22 cellular contexts compared by ENCODE assay signal in genomic region chrX:97057349-97057909, GRCh38.
DNase-seq lines count a peak whose midpoint lies in the region; ATAC-seq, FAIRE-seq and TF ChIP-seq lines count a peak whose summit lies in the region.
"Had no signal": no experiment of that assay in that cellular context is flagged by ENCODE, and none has a peak within 500 bp of the region (broad histone marks: within the 10 kb centered on the region; RNA-seq: fewer than 3 reads in every experiment).

No MANE protein-coding gene starts in this region.

- no peak overlapping the region for H3K27ac Mint-ChIP-seq in astrocyte (ENCODE audit: unreplicated experiment)
- H3K27ac Mint-ChIP-seq in stimulated activated naive CD8-positive, alpha-beta T cell treated with anti-CD3 and anti-CD28 coated beads, Interleukin-15, amount 100 ng/mL, for 72 hours = no peak overlapping the region
- H3K27ac Mint-ChIP-seq: activated naive CD8-positive, alpha-beta T cell; CD8-positive, alpha-beta T cell; immature natural killer cell had no signal

- H2AFZ ChIP-seq in astrocyte (ENCODE audit: low read depth, low read length) = no peak overlapping the region

- no peaks in the 10 kb centered on the region for H3K36me3 Mint-ChIP-seq in astrocyte (ENCODE audit: low read depth, unreplicated experiment)
- H3K36me3 Mint-ChIP-seq: activated naive CD8-positive, alpha-beta T cell; CD8-positive, alpha-beta T cell; immature natural killer cell had no signal

- H3K9me3 ChIP-seq in astrocyte (ENCODE audit: insufficient read depth, low read depth, low read length) = no peaks in the 10 kb centered on the region
- H3K9me3 ChIP-seq in vagina = no peaks in the 10 kb centered on the region
- H3K9me3 ChIP-seq: psoas muscle had no signal

- FAIRE-seq in astrocyte (lab: Jason Lieb, UNC) = peak; percentile 43

- peaks cover 2% of the 10 kb centered on the region for H3K9me3 Mint-ChIP-seq in astrocyte (ENCODE audit: unreplicated experiment)
- H3K9me3 Mint-ChIP-seq in stimulated activated naive CD8-positive, alpha-beta T cell treated with anti-CD3 and anti-CD28 coated beads, Interleukin-15, amount 100 ng/mL, for 72 hours = no peaks in the 10 kb centered on the region
- H3K9me3 Mint-ChIP-seq: activated T-cell treated with anti-CD3 and anti-CD28 coated beads, Interleukin-2, amount 50 U/mL, for 4 hours; CD8-positive, alpha-beta T cell; nephron had no signal

- H3K36me3 ChIP-seq in astrocyte (ENCODE audit: insufficient read depth, low read length) (no peaks in the 10 kb centered on the region), vagina (no peaks in the 10 kb centered on the region)
- H3K36me3 ChIP-seq: brain microvascular endothelial cell had no signal

- no peaks in the 10 kb centered on the region for H3K27me3 ChIP-seq in astrocyte (ENCODE audit: insufficient read depth, low read length)
- H3K27me3 ChIP-seq in vagina = no peaks in the 10 kb centered on the region
- H3K27me3 ChIP-seq: brain microvascular endothelial cell had no signal

- no peaks in the 10 kb centered on the region for H3K4me1 Mint-ChIP-seq in astrocyte (ENCODE audit: low read depth, unreplicated experiment)
- no peaks in the 10 kb centered on the region for H3K4me1 Mint-ChIP-seq in stimulated activated naive CD8-positive, alpha-beta T cell treated with anti-CD3 and anti-CD28 coated beads, Interleukin-15, amount 100 ng/mL, for 72 hours
- H3K4me1 Mint-ChIP-seq: immature natural killer cell, nephron had no signal

- H3K79me2 ChIP-seq in astrocyte (ENCODE audit: insufficient read depth, low read length) = no peaks in the 10 kb centered on the region

- ATAC-seq in GM21528 (IDR thresholded peaks at IDR 0.05; ENCODE audit: low FRiP score, unreplicated experiment) = no peak
- no peak for ATAC-seq in stimulated activated naive CD8-positive, alpha-beta T cell treated with anti-CD3 and anti-CD28 coated beads, Interleukin-15, amount 100 ng/mL, for 72 hours
- ATAC-seq: activated T-cell treated with anti-CD3 and anti-CD28 coated beads, Interleukin-2, amount 50 U/mL, for 4 hours; CD8-positive, alpha-beta T cell; esophagus mucosa had no signal

- DNase-seq in Caki2 (ENCODE audit: low read depth) = peak; percentile 41
- peak; percentile 5 for DNase-seq in NCI-H128 (lab: John Stamatoyannopoulos, UW; ENCODE audit: unreplicated experiment)
- DNase-seq in NCI-H2196 (lab: John Stamatoyannopoulos, UW; ENCODE audit: unreplicated experiment) = peak; percentile 33
- DNase-seq in astrocyte (ENCODE audit: low read depth) = no peak
- DNase-seq in stimulated activated naive CD8-positive, alpha-beta T cell treated with anti-CD3 and anti-CD28 coated beads, Interleukin-15, amount 100 ng/mL, for 72 hours = no peak
- DNase-seq in vagina (ENCODE audit: extremely low spot score in 2 of 2) = no peak
- DNase-seq in RPMI8226 = no peak
- DNase-seq: ACHN; activated CD4-positive, alpha-beta T cell treated with anti-CD3 and anti-CD28 coated beads, Interleukin-2, amount 50 U/mL, for 48 hours; activated T-cell treated with anti-CD3 and anti-CD28 coated beads, Interleukin-2, amount 50 U/mL, for 4 hours; brain microvascular endothelial cell; CD8-positive, alpha-beta T cell; glutamatergic neuron; H7; immature natural killer cell; NCI-H69; psoas muscle; stimulated activated CD4-positive, alpha-beta T cell treated with anti-CD3 and anti-CD28 coated beads, Interleukin-15, amount 100 ng/mL, for 24 hours had no signal

- in situ Hi-C loops in Caki2 (cut with HindIII; ENCODE audit: low pct_unique_long_range_greater_than_20kb, low sequenced_read_pairs) = no loop called here

- H3K27me3 Mint-ChIP-seq in astrocyte (ENCODE audit: low read depth, unreplicated experiment) = no peaks in the 10 kb centered on the region
- H3K27me3 Mint-ChIP-seq in stimulated activated naive CD8-positive, alpha-beta T cell treated with anti-CD3 and anti-CD28 coated beads, Interleukin-15, amount 100 ng/mL, for 72 hours = no peaks in the 10 kb centered on the region
- H3K27me3 Mint-ChIP-seq: activated naive CD8-positive, alpha-beta T cell had no signal

- H3K27ac ChIP-seq in astrocyte (ENCODE audit: low read depth, low read length) (no peak overlapping the region), vagina (no peak overlapping the region)
- H3K27ac ChIP-seq: brain microvascular endothelial cell, psoas muscle had no signal

- H3K4me3 ChIP-seq in astrocyte (ENCODE audit: insufficient read depth, low read depth, low read length) (no peak overlapping the region), vagina (no peak overlapping the region)
- H3K4me3 ChIP-seq: psoas muscle had no signal

- H3K4me1 ChIP-seq in astrocyte (ENCODE audit: insufficient read depth, low read length) = no peaks in the 10 kb centered on the region
- H3K4me1 ChIP-seq in vagina = no peaks in the 10 kb centered on the region
- H3K4me1 ChIP-seq: psoas muscle had no signal

- TF ChIP-seq CTCF in astrocyte (IDR thresholded peaks at IDR 0.05; ENCODE audit: insufficient read depth, low read depth, low read length) (no peak), vagina (IDR thresholded peaks at IDR 0.05) (no peak)

- H4K20me1 ChIP-seq in astrocyte (ENCODE audit: insufficient read depth, low read length) = no peaks in the 10 kb centered on the region

- no peak overlapping the region for H3K9ac ChIP-seq in astrocyte (ENCODE audit: low read length)

- H3K4me3 Mint-ChIP-seq in astrocyte (ENCODE audit: unreplicated experiment) = no peak overlapping the region
- H3K4me3 Mint-ChIP-seq in stimulated activated naive CD8-positive, alpha-beta T cell treated with anti-CD3 and anti-CD28 coated beads, Interleukin-15, amount 100 ng/mL, for 72 hours = no peak overlapping the region
- H3K4me3 Mint-ChIP-seq: activated naive CD8-positive, alpha-beta T cell; activated T-cell treated with anti-CD3 and anti-CD28 coated beads, Interleukin-2, amount 50 U/mL, for 4 hours; CD8-positive, alpha-beta T cell; immature natural killer cell; nephron had no signal

- intact Hi-C loops in vagina (cut with DNase I) = no loop called here

- no peak for TF ChIP-seq POLR2A in vagina (IDR thresholded peaks at IDR 0.05)

- H3K4me2 ChIP-seq in astrocyte (ENCODE audit: low read length) = no peak overlapping the region

Comparison
In these comparisons a context has a peak if more than half of its experiments do, and no peak if none do; other contexts are left out.
1. DNase-seq: peak in Caki2 (single experiment), NCI-H128 (single experiment) and NCI-H2196 (single experiment); none in astrocyte (single experiment), stimulated activated naive CD8-positive, alpha-beta T cell treated with anti-CD3 and anti-CD28 coated beads, Interleukin-15, amount 100 ng/mL, for 72 hours (0 of 2), vagina (0 of 2) and RPMI8226 (single experiment).